8 cellular contexts compared by ENCODE assay signal in genomic region chr6:145814035-145814500, GRCh38. TPM values are rescaled to one million over a fixed set of nuclear protein-coding genes. Genes with fewer than 3 reads are reported as not detected.
DNase-seq lines count a peak whose midpoint lies in the region; ATAC-seq, FAIRE-seq and TF ChIP-seq lines count a peak whose summit lies in the region.

No MANE protein-coding gene starts in this region.

- DNase-seq in DMS79 treated with DMSO at 0.1 percent for 48 hours (lab: John Stamatoyannopoulos, UW) (peak; percentile 45), SJCRH30 (peak; percentile 47 to 72), bronchial epithelial cell (ENCODE audit: low read depth) (peak; percentile 60), keratinocyte (ENCODE audit: low read depth, low spot score) (no peak), NCI-H1092 (lab: John Stamatoyannopoulos, UW) (no peak)
- DNase-seq in stimulated activated CD4-positive, alpha-beta T cell treated with anti-CD3 and anti-CD28 coated beads, Interleukin-4, amount 100 ng/mL, for 48 hours (ENCODE audit: low read depth in 2 of 2): peak; percentile 9 to 20

- no peaks in the 10 kb centered on the region for H3K36me3 ChIP-seq in SJCRH30
- no peaks in the 10 kb centered on the region for H3K36me3 ChIP-seq in bronchial epithelial cell (ENCODE audit: control insufficient read depth, insufficient read depth, low read length)
- H3K36me3 ChIP-seq in keratinocyte (ENCODE audit: control insufficient read depth in 2 of 2, extremely low read depth in 1 of 2, insufficient read depth in 2 of 2, low read length in 2 of 2): no peaks in the 10 kb centered on the region

- H3K4me1 ChIP-seq in SJCRH30 (no peaks in the 10 kb centered on the region), keratinocyte (ENCODE audit: control insufficient read depth, extremely low read depth, insufficient read depth, low read length) (peaks cover 9% of the 10 kb centered on the region)

- no peak for FAIRE-seq in bronchial epithelial cell (lab: Jason Lieb, UNC)
- peak; percentile 44 for FAIRE-seq in keratinocyte (lab: Jason Lieb, UNC)

- ATAC-seq in GM21367 (IDR thresholded peaks at IDR 0.05; ENCODE audit: unreplicated experiment) (peak; percentile 15), HG03558 (IDR thresholded peaks at IDR 0.05; ENCODE audit: extremely low read depth, unreplicated experiment) (peak; percentile 4)

- peak overlapping the region; percentile 88 for H3K27ac ChIP-seq in SJCRH30
- peak overlapping the region; percentile 83 for H3K27ac ChIP-seq in keratinocyte (ENCODE audit: control insufficient read depth, insufficient read depth, low read length)

- H3K4me2 ChIP-seq in keratinocyte (ENCODE audit: control insufficient read depth, extremely low read depth, insufficient read depth, low read depth, low read length): peak overlapping the region; percentile 89

- H3K9me3 ChIP-seq in SJCRH30 (replicated peaks): no peaks in the 10 kb centered on the region
- H3K9me3 ChIP-seq in keratinocyte (ENCODE audit: control insufficient read depth, low read depth, low read length): no peaks in the 10 kb centered on the region

- H3K4me3 ChIP-seq in SJCRH30 (peak overlapping the region; percentile 74), bronchial epithelial cell (ENCODE audit: low read depth, low read length) (peak overlapping the region; percentile 68), keratinocyte (ENCODE audit: control insufficient read depth in 2 of 3, extremely low read depth in 1 of 3, insufficient read depth in 2 of 3, low read depth in 1 of 3, low read length in 3 of 3) (peak overlapping the region; percentile 68 to 88 (median 79))

- H4K20me1 ChIP-seq in keratinocyte (ENCODE audit: control insufficient read depth, extremely low read depth, insufficient read depth, low read length): peaks cover 6% of the 10 kb centered on the region

- H3K27me3 ChIP-seq in SJCRH30: no peaks in the 10 kb centered on the region
- no peaks in the 10 kb centered on the region for H3K27me3 ChIP-seq in bronchial epithelial cell (ENCODE audit: control insufficient read depth, insufficient read depth, low read length)
- no peaks in the 10 kb centered on the region for H3K27me3 ChIP-seq in keratinocyte (ENCODE audit: control insufficient read depth, extremely low read depth, insufficient read depth, low read length)

- dilution Hi-C loops in keratinocyte (cut with MboI; ENCODE audit: extremely low pct_ligation_motif_present, low sequenced_read_pairs): no loop called here

- peak overlapping the region; percentile 87 for H3K9ac ChIP-seq in keratinocyte (ENCODE audit: control insufficient read depth, extremely low read depth, insufficient read depth, low read length)

- peak overlapping the region; percentile 48 for H2AFZ ChIP-seq in keratinocyte (ENCODE audit: control insufficient read depth, low read length)

- peaks cover 50% of the 10 kb centered on the region for H3K79me2 ChIP-seq in keratinocyte (ENCODE audit: control insufficient read depth, insufficient read depth, low read length)

- TF ChIP-seq CTCF in bronchial epithelial cell (IDR thresholded peaks at IDR 0.05; ENCODE audit: insufficient read depth, low read length, severe bottlenecking) (no peak), keratinocyte (optimal IDR thresholded peaks at IDR 0.05 in 1 of 3, IDR thresholded peaks at IDR 0.05 in 1 of 3, conservative IDR thresholded peaks at IDR 0.05 in 1 of 3; ENCODE audit: extremely low read depth in 1 of 3, insufficient read depth in 2 of 3, low read length in 3 of 3) (no peak)

- H3K9me1 ChIP-seq in keratinocyte (ENCODE audit: control insufficient read depth, extremely low read depth, insufficient read depth, low read length): peaks cover 2% of the 10 kb centered on the region

RNA-seq across cellular contexts. Expression of gene FBXO30, which starts 0.5 kb away (rescaled TPM):
- total RNA-seq in SJCRH30 (2014; rRNA removed; shearing (Covaris generic)): 11.6 and 12.8 TPM in 2 replicates
- total RNA-seq in bronchial epithelial cell: 9.5 and 10.2 TPM in 2 replicates
- 3.9 to 6.4 TPM (median 4.3 TPM) in 3 replicates for polyA plus RNA-seq in keratinocyte
- 3.4 TPM for polyA plus RNA-seq in keratinocyte (2011; ENCODE audit: low read depth)
- polyA plus RNA-seq in keratinocyte (2011; cell fraction: cytosol; rRNA removed): 2.1 and 4.5 TPM in 2 replicates
- polyA plus RNA-seq in keratinocyte (2011; cell fraction: nucleus; rRNA removed): 5.0 and 7.3 TPM in 2 replicates
- polyA plus RNA-seq in keratinocyte (2012; ENCODE audit: low replicate concordance): 3.8 and 5.3 TPM in 2 replicates
- 1.4 to 10.1 TPM (median 5.1 TPM) in 3 replicates for polyA minus RNA-seq in keratinocyte
- 3.6 TPM for polyA minus RNA-seq in keratinocyte (2011; cell fraction: cytosol; rRNA and poly(A)+ RNA removed)
- 5.1 and 10.3 TPM in 2 replicates for polyA minus RNA-seq in keratinocyte (2011; cell fraction: nucleus; rRNA and poly(A)+ RNA removed)

Comparison
In these comparisons a context has a peak if more than half of its experiments do, and no peak if none do; other contexts are left out.
1. DNase-seq: peak in DMS79 treated with DMSO at 0.1 percent for 48 hours (single experiment), SJCRH30 (2 of 2), bronchial epithelial cell (single experiment) and stimulated activated CD4-positive, alpha-beta T cell treated with anti-CD3 and anti-CD28 coated beads, Interleukin-4, amount 100 ng/mL, for 48 hours (2 of 2); none in keratinocyte (single experiment) and NCI-H1092 (single experiment).
2. Peak in every context shown above with its lines, with median percentiles within 50 percentile points of each other: H3K4me3 ChIP-seq.